9 cellular contexts compared by ENCODE assay signal in the genomic region with DNA sequence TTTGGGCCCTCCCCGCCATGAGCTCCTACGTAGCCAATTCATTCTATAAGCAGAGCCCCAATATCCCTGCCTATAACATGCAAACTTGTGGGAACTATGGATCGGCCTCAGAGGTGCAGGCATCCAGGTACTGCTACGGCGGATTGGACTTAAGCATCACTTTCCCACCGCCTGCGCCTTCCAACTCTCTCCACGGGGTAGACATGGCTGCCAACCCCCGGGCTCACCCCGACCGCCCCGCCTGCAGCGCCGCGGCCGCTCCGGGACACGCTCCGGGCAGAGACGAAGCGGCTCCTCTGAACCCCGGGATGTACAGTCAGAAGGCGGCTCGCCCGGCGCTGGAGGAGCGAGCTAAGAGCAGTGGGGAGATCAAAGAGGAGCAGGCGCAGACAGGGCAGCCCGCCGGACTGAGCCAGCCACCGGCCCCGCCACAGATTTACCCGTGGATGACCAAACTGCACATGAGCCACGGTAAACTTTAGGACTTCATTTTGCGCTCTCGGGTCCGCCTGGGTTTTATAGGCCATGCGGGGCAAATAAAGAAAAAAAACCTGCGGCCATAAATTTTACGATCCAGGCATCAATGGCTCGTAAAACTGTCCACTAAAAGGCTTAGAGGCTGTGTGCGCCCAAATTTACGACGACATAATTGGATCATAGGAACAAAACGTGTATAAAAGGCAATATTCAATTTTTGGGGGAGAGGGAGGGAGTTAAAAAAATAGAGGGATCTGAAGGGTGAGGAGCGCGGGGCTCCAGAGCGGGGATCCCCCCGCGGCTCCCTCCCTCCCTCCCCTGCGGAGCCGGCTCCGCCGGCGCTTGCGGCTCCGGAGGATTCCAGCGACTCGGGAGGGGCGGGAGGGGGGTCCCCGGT. TPM values are rescaled to one million over a fixed set of nuclear protein-coding genes. Genes with fewer than 3 reads are reported as not detected.
DNase-seq lines count a peak whose midpoint lies in the region; ATAC-seq, FAIRE-seq and TF ChIP-seq lines count a peak whose summit lies in the region.
"Had no signal": no experiment of that assay in that cellular context is flagged by ENCODE, and none has a peak within 500 bp of the region (broad histone marks: within the 10 kb centered on the region; RNA-seq: fewer than 3 reads in every experiment).

No MANE protein-coding gene starts in this region.

- peak overlapping the region; percentile 50 to 69 (median 63) for H3K4me3 ChIP-seq in esophagus muscularis mucosa
- peak overlapping the region; percentile 7 to 49 (median 32) for H3K4me3 ChIP-seq in sigmoid colon
- H3K4me3 ChIP-seq: SJSA1 had no signal

- H3K27me3 ChIP-seq in esophagus muscularis mucosa (peaks cover 0 to 75% (median 22%) of the 10 kb centered on the region in 4 donors), sigmoid colon (peaks cover 50 to 100% (median 96%) of the 10 kb centered on the region in 3 donors)
- H3K27me3 ChIP-seq: SJSA1 had no signal

- intact Hi-C loops in esophagus muscularis mucosa (cut with DNase I) (loop anchor here (2.0 to 5.0 kb wide), 2 partner anchors 94 to 159 kb away; no protein-coding TSS in a partner anchor), sigmoid colon (cut with DNase I) (loop anchor here (5.0 kb wide), 1 partner anchor 94 kb away; no protein-coding TSS in a partner anchor)

- TF ChIP-seq EP300 in esophagus muscularis mucosa (IDR thresholded peaks at IDR 0.05) (no peak), sigmoid colon (IDR thresholded peaks at IDR 0.05) (no peak)

- peak; percentile 48 for FAIRE-seq in G401.6 (lab: Jason Lieb, UNC)

- H3K9me3 ChIP-seq in esophagus muscularis mucosa: no peaks in the 10 kb centered on the region
- no peaks in the 10 kb centered on the region for H3K9me3 ChIP-seq in sigmoid colon
- H3K9me3 ChIP-seq: SJSA1 had no signal

- no peak for TF ChIP-seq POLR2A in esophagus muscularis mucosa (IDR thresholded peaks at IDR 0.05; ENCODE audit: low read depth)
- no peak for TF ChIP-seq POLR2A in sigmoid colon (IDR thresholded peaks at IDR 0.05)

- 2% methylated on average over 47 of the region's 61 CpGs for WGBS in esophagus muscularis mucosa
- 3 to 4% methylated on average over 61 of the region's 61 CpGs for WGBS in sigmoid colon, 2 donors

- H3K36me3 ChIP-seq in esophagus muscularis mucosa (no peaks in the 10 kb centered on the region), sigmoid colon (no peaks in the 10 kb centered on the region)

- no peak for ATAC-seq in HG03039 (IDR thresholded peaks at IDR 0.05; ENCODE audit: unreplicated experiment)
- no peak for ATAC-seq in HG03108 (IDR thresholded peaks at IDR 0.05; ENCODE audit: unreplicated experiment)

- H3K27ac ChIP-seq in esophagus muscularis mucosa (replicated peaks in 1 of 4) (peak overlapping the region; percentile 70 to 83 (median 74)), sigmoid colon (peak overlapping the region in 3 of 4 donors; percentile 33 to 65 (median 44))
- H3K27ac ChIP-seq: SJSA1 had no signal

- TF ChIP-seq CTCF in esophagus muscularis mucosa (IDR thresholded peaks at IDR 0.05) (no peak), sigmoid colon (IDR thresholded peaks at IDR 0.05) (no peak)

- peak; percentile 86 for DNase-seq in NCI-H69 (lab: John Stamatoyannopoulos, UW)
- DNase-seq in esophagus muscularis mucosa (ENCODE audit: extremely low spot score): no peak
- no peak for DNase-seq in sigmoid colon
- DNase-seq in NCI-H2196 (lab: John Stamatoyannopoulos, UW; ENCODE audit: unreplicated experiment): no peak
- DNase-seq in occipital lobe (lab: John Stamatoyannopoulos, UW): no peak

- peaks cover 14 to 41% (median 39%) of the 10 kb centered on the region in 4 donors for H3K4me1 ChIP-seq in esophagus muscularis mucosa
- peaks cover 0 to 40% (median 34%) of the 10 kb centered on the region in 4 donors for H3K4me1 ChIP-seq in sigmoid colon
- H3K4me1 ChIP-seq: SJSA1 had no signal

RNA-seq across cellular contexts. Expression of a gene that starts 0.5 kb away (rescaled TPM):
- total RNA-seq in esophagus muscularis mucosa: 1 to 10 TPM in 1 of 4 donors, under 1 TPM in 1, not detected in 2; 0.83 to 2.0 TPM
- total RNA-seq in sigmoid colon: 1 to 10 TPM in 1 of 4 donors, not detected in 3; 1.4 TPM
- polyA plus RNA-seq in sigmoid colon: under 1 TPM in 1 of 3 donors, not detected in 2; 0.03 TPM
- not detected for total RNA-seq in occipital lobe
- total RNA-seq: SJSA1 had no signal

RNA-seq across cellular contexts. Expression of a gene that starts 5.1 kb away (rescaled TPM):
- total RNA-seq in esophagus muscularis mucosa: under 1 TPM in 3 of 4 donors, not detected in 1; 0.23 to 0.42 (median 0.32) TPM
- not detected for total RNA-seq in sigmoid colon
- not detected for polyA plus RNA-seq in sigmoid colon
- total RNA-seq in occipital lobe: not detected

RNA-seq across cellular contexts. Expression of a gene that starts 20.3 kb away (rescaled TPM):
- 1 to 10 TPM in 3 of 4 donors, under 1 TPM in 1; 0.83 to 3.6 (median 2.5) TPM for total RNA-seq in esophagus muscularis mucosa
- 1 to 10 TPM in 1 of 4 donors, under 1 TPM in 2, not detected in 1; 0.66 to 1.2 (median 0.71) TPM for total RNA-seq in sigmoid colon
- polyA plus RNA-seq in sigmoid colon: under 1 TPM in 1 of 3 donors, not detected in 2; 0.38 TPM
- not detected for total RNA-seq in occipital lobe

RNA-seq across cellular contexts. Expression of a gene that starts 24.6 kb away (rescaled TPM):
- total RNA-seq in esophagus muscularis mucosa: not detected
- not detected for total RNA-seq in sigmoid colon
- polyA plus RNA-seq in sigmoid colon: 1 to 10 TPM in 1 of 3 donors, not detected in 2; 1.8 TPM
- not detected for total RNA-seq in occipital lobe

RNA-seq across cellular contexts. Expression of a gene that starts 33.4 kb away (rescaled TPM):
- not detected for total RNA-seq in esophagus muscularis mucosa
- not detected for total RNA-seq in sigmoid colon
- polyA plus RNA-seq in sigmoid colon: under 1 TPM in 1 of 3 donors, not detected in 2; 0.04 TPM
- total RNA-seq in occipital lobe: not detected
